In genomic region chr15:64841258-64842098, GRCh38 we compare ENCODE assay signal across 8 cellular contexts. TPM values are rescaled to one million over a fixed set of nuclear protein-coding genes. Genes with fewer than 3 reads are reported as not detected.
DNase-seq lines count a peak whose midpoint lies in the region; ATAC-seq and TF ChIP-seq lines count a peak whose summit lies in the region.

TSS of gene PLEKHO2 (plus strand) at chr15:64841915. CDS start at chr15:64842017, 102 bp downstream.

- H3K36me3 ChIP-seq in KMS-11 (ENCODE audit: insufficient read depth), result no peaks in the 10 kb centered on the region

- DNase-seq in DMS53 treated with DMSO at 0.1 percent for 48 hours (lab: John Stamatoyannopoulos, UW; ENCODE audit: unreplicated experiment) (peak; percentile 58), RPMI7951 (ENCODE audit: low read depth) (peak; percentile 96), fibroblast of gingiva (ENCODE audit: low read depth) (peak; percentile 97), naive B cell (peak; percentile 80)
- peak; percentile 90 for DNase-seq in activated T-helper 1 cell treated with anti-CD3 and anti-CD28 coated beads, Interleukin-12 subunit alpha, Interleukin-12 subunit beta, Interleukin-2, Interleukin-4 antibody, amounts not matched to agents 30 ng/mL and 10 ng/mL and 1 ng/mL, durations not matched to agents 14 hours and 24 hours and 36 hours (ENCODE audit: low spot score)
- DNase-seq in stimulated activated effector memory CD8-positive, alpha-beta T cell treated with anti-CD3 and anti-CD28 coated beads, Interleukin-12 subunit alpha, Interleukin-12 subunit beta, amount 100 ng/mL, for 72 hours (ENCODE audit: low spot score in 2 of 2), result peak; percentile 71 to 95

- no peak for TF ChIP-seq CTCF in KMS-11 (conservative IDR thresholded peaks at IDR 0.05; ENCODE audit: low read depth, low read length)

- peaks cover 42% of the 10 kb centered on the region for H3K4me1 ChIP-seq in KMS-11 (ENCODE audit: low read depth, poor library complexity, severe bottlenecking)

- ATAC-seq in GM21717 (IDR thresholded peaks at IDR 0.05; ENCODE audit: unreplicated experiment) (peak; percentile 51), naive B cell (ENCODE audit: low read depth in 2 of 2) (peak; percentile 77 to 82)
- ATAC-seq in stimulated activated effector memory CD8-positive, alpha-beta T cell treated with anti-CD3 and anti-CD28 coated beads, Interleukin-12 subunit alpha, Interleukin-12 subunit beta, amount 100 ng/mL, for 72 hours, result peak; percentile 84

- H3K9me3 Mint-ChIP-seq in activated T-helper 1 cell treated with anti-CD3 and anti-CD28 coated beads, Interleukin-12 subunit alpha, Interleukin-12 subunit beta, Interleukin-2, Interleukin-4 antibody, amounts not matched to agents 30 ng/mL and 10 ng/mL and 1 ng/mL, durations not matched to agents 14 hours and 24 hours and 36 hours, result no peaks in the 10 kb centered on the region
- H3K9me3 Mint-ChIP-seq in naive B cell, result no peaks in the 10 kb centered on the region
- H3K9me3 Mint-ChIP-seq in stimulated activated effector memory CD8-positive, alpha-beta T cell treated with anti-CD3 and anti-CD28 coated beads, Interleukin-12 subunit alpha, Interleukin-12 subunit beta, amount 100 ng/mL, for 72 hours, result no peaks in the 10 kb centered on the region

- no peak within 1 kb of the TSS for H3K4me3 ChIP-seq in KMS-11 (IDR thresholded peaks at IDR 0.05; ENCODE audit: insufficient read depth, low read depth, low read length)

- peaks cover 9% of the 10 kb centered on the region; the same call in 1 of the 2 replicates for H3K79me2 ChIP-seq in KMS-11 (ENCODE audit: insufficient read depth, low read depth)

- no peaks in the 10 kb centered on the region for H4K20me1 ChIP-seq in KMS-11 (ENCODE audit: insufficient read depth)

- intact Hi-C loops in activated T-helper 1 cell treated with anti-CD3 and anti-CD28 coated beads, Interleukin-12 subunit alpha, Interleukin-12 subunit beta, Interleukin-2, Interleukin-4 antibody, amounts not matched to agents 30 ng/mL and 10 ng/mL and 1 ng/mL, durations not matched to agents 14 hours and 24 hours and 36 hours (cut with micrococcal nuclease), result loop anchor here (1.0 to 2.0 kb wide), 4 partner anchors 16 to 149 kb away; partner anchors contain the start of gene PIF1

- H3K27ac ChIP-seq in KMS-11, result peak within 1 kb of the TSS; percentile 24

- H3K9ac ChIP-seq in KMS-11, result peak within 1 kb of the TSS; percentile 72; the same call in 1 of the 2 replicates

- H2AFZ ChIP-seq in KMS-11 (ENCODE audit: low read depth), result peak within 1 kb of the TSS; percentile 86

- no peaks in the 10 kb centered on the region for H3K27me3 Mint-ChIP-seq in activated T-helper 1 cell treated with anti-CD3 and anti-CD28 coated beads, Interleukin-12 subunit alpha, Interleukin-12 subunit beta, Interleukin-2, Interleukin-4 antibody, amounts not matched to agents 30 ng/mL and 10 ng/mL and 1 ng/mL, durations not matched to agents 14 hours and 24 hours and 36 hours (ENCODE audit: insufficient read depth)
- no peaks in the 10 kb centered on the region for H3K27me3 Mint-ChIP-seq in naive B cell

- no peaks in the 10 kb centered on the region for H3K27me3 ChIP-seq in KMS-11 (ENCODE audit: insufficient read depth, low read depth)

- peak within 1 kb of the TSS; percentile 91 for H3K27ac Mint-ChIP-seq in activated T-helper 1 cell treated with anti-CD3 and anti-CD28 coated beads, Interleukin-12 subunit alpha, Interleukin-12 subunit beta, Interleukin-2, Interleukin-4 antibody, amounts not matched to agents 30 ng/mL and 10 ng/mL and 1 ng/mL, durations not matched to agents 14 hours and 24 hours and 36 hours
- peak within 1 kb of the TSS; percentile 88 to 97 (median 94) for H3K27ac Mint-ChIP-seq in naive B cell
- peak within 1 kb of the TSS; percentile 88 for H3K27ac Mint-ChIP-seq in stimulated activated effector memory CD8-positive, alpha-beta T cell treated with anti-CD3 and anti-CD28 coated beads, Interleukin-12 subunit alpha, Interleukin-12 subunit beta, amount 100 ng/mL, for 72 hours

- peaks cover 74% of the 10 kb centered on the region for H3K4me1 Mint-ChIP-seq in activated T-helper 1 cell treated with anti-CD3 and anti-CD28 coated beads, Interleukin-12 subunit alpha, Interleukin-12 subunit beta, Interleukin-2, Interleukin-4 antibody, amounts not matched to agents 30 ng/mL and 10 ng/mL and 1 ng/mL, durations not matched to agents 14 hours and 24 hours and 36 hours (ENCODE audit: low read depth)
- H3K4me1 Mint-ChIP-seq in naive B cell, result peaks cover 58 to 68% (median 63%) of the 10 kb centered on the region in 3 donors
- peaks cover 82% of the 10 kb centered on the region for H3K4me1 Mint-ChIP-seq in stimulated activated effector memory CD8-positive, alpha-beta T cell treated with anti-CD3 and anti-CD28 coated beads, Interleukin-12 subunit alpha, Interleukin-12 subunit beta, amount 100 ng/mL, for 72 hours

- H3K4me2 ChIP-seq in KMS-11, result peak within 1 kb of the TSS; percentile 92

- H3K36me3 Mint-ChIP-seq in activated T-helper 1 cell treated with anti-CD3 and anti-CD28 coated beads, Interleukin-12 subunit alpha, Interleukin-12 subunit beta, Interleukin-2, Interleukin-4 antibody, amounts not matched to agents 30 ng/mL and 10 ng/mL and 1 ng/mL, durations not matched to agents 14 hours and 24 hours and 36 hours (ENCODE audit: low read depth), result peaks cover 4% of the 10 kb centered on the region
- H3K36me3 Mint-ChIP-seq in naive B cell, result no peaks in the 10 kb centered on the region
- H3K36me3 Mint-ChIP-seq in stimulated activated effector memory CD8-positive, alpha-beta T cell treated with anti-CD3 and anti-CD28 coated beads, Interleukin-12 subunit alpha, Interleukin-12 subunit beta, amount 100 ng/mL, for 72 hours, result peaks cover 34% of the 10 kb centered on the region

- H3K4me3 Mint-ChIP-seq in activated T-helper 1 cell treated with anti-CD3 and anti-CD28 coated beads, Interleukin-12 subunit alpha, Interleukin-12 subunit beta, Interleukin-2, Interleukin-4 antibody, amounts not matched to agents 30 ng/mL and 10 ng/mL and 1 ng/mL, durations not matched to agents 14 hours and 24 hours and 36 hours, result peak within 1 kb of the TSS; percentile 92
- H3K4me3 Mint-ChIP-seq in naive B cell, result peak within 1 kb of the TSS; percentile 90 to 99 (median 95)
- peak within 1 kb of the TSS; percentile 83 for H3K4me3 Mint-ChIP-seq in stimulated activated effector memory CD8-positive, alpha-beta T cell treated with anti-CD3 and anti-CD28 coated beads, Interleukin-12 subunit alpha, Interleukin-12 subunit beta, amount 100 ng/mL, for 72 hours

RNA-seq across cellular contexts. Expression of gene PLEKHO2, which starts in this region (rescaled TPM):
- total RNA-seq in RPMI7951 (2014; rRNA removed; shearing (Covaris generic)), result 18.5 and 22.3 TPM in 2 replicates
- 17.0 and 17.8 TPM in 2 replicates for total RNA-seq in activated T-helper 1 cell treated with anti-CD3 and anti-CD28 coated beads, Interleukin-12 subunit alpha, Interleukin-12 subunit beta, Interleukin-2, Interleukin-4 antibody, amounts not matched to agents 30 ng/mL and 10 ng/mL and 1 ng/mL, durations not matched to agents 14 hours and 24 hours and 36 hours
- polyA plus RNA-seq in naive B cell (ENCODE audit: low read depth in 6 of 6), result 10 to 100 TPM in 5 of 6 donors, 1 to 10 TPM in 1; 9.7 to 20.7 (median 14.4) TPM
